In the genomic region with DNA sequence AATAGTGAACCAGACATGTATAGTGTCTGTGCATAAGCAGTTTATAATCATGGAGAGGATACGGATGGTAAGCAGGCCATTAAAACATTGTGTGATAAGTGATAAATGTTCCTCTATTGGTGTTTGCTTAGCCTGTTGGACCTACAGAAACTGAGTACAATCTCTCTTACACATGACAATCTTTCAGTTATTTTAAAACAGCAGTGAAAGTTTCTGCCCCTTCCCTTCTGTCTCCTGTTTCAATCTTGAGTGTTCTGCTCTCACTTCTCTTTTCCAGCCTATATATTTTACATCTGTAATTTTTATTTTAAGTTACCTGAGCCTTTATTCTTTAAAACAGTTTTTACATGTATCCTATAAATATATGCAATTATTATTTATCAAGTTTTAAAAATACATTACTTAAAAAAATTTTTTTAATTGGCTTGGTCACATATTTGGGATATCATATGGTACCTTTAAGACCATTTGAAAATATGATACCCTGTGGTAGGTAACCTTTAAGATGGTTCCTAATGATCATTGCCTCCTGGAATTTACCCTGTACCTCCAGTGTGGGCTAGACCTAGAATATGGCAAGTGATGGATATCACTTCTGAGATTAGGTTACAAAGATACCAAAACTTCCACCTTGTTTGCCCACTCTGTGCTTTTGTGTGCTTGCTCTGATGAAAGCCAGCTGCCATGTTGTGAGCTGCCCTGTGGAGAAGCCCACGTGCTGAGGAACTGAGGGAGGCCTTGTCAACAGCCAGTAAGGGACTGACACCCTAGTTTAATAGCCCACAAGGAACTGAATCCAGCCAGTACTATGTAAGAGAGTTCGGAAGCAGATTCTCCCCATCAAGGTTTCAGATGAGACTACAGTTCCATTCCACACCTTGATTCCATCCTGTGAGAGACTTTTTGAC, we compare ENCODE assay signal across 15 cellular contexts.
DNase-seq lines count a peak whose midpoint lies in the region; ATAC-seq lines count a peak whose summit lies in the region.
"Had no signal": no experiment of that assay in that cellular context is flagged by ENCODE, and none has a peak within 500 bp of the region (broad histone marks: within the 10 kb centered on the region; RNA-seq: fewer than 3 reads in every experiment).

No MANE protein-coding gene starts in this region.

- peaks cover 0 to 7% of the 10 kb centered on the region in 2 donors for H3K36me3 Mint-ChIP-seq in naive B cell

- peaks cover 10 to 35% (median 33%) of the 10 kb centered on the region in 3 donors for H3K4me1 Mint-ChIP-seq in naive B cell
- H3K4me1 Mint-ChIP-seq: activated naive CD4-positive, alpha-beta T cell treated with anti-CD3 and anti-CD28 coated beads, Interleukin-2, amount 10 ng/mL, durations not matched to agents 7 days and 5 days had no signal

- peak; percentile 29 to 67 for DNase-seq in NOMO-1 (lab: John Stamatoyannopoulos, UW; ENCODE audit: unreplicated experiment in 2 of 2)
- no peak for DNase-seq in NOMO-1 treated with dmso at 0.1 percent for 144 hours (lab: John Stamatoyannopoulos, UW; ENCODE audit: unreplicated experiment)
- DNase-seq in naive B cell = no peak
- no peak for DNase-seq in COLO829 (ENCODE audit: low spot score)
- no peak for DNase-seq in NCI-H524 treated with DMSO at 0.1 percent for 48 hours (lab: John Stamatoyannopoulos, UW)
- DNase-seq in NCI-H1694 (lab: John Stamatoyannopoulos, UW) = no peak
- DNase-seq: activated CD4-positive, alpha-beta T cell treated with anti-CD3 and anti-CD28 coated beads, Interleukin-2, amount 10 ng/mL, durations not matched to agents 7 days and 5 days; activated naive CD4-positive, alpha-beta T cell treated with anti-CD3 and anti-CD28 coated beads, Interleukin-2, amount 10 ng/mL, durations not matched to agents 7 days and 5 days; foreskin fibroblast; IMR-90; left cardiac atrium; NCI-H2227 treated with DMSO at 0.1 percent for 48 hours; stimulated activated CD4-positive, alpha-beta T cell treated with anti-CD3 and anti-CD28 coated beads, Interleukin-1b, Interleukin-23, amount 100 ng/mL, for 48 hours had no signal

- H3K27me3 Mint-ChIP-seq in naive B cell = no peaks in the 10 kb centered on the region
- H3K27me3 Mint-ChIP-seq: activated CD4-positive, alpha-beta T cell treated with anti-CD3 and anti-CD28 coated beads, Interleukin-2, amount 10 ng/mL, durations not matched to agents 7 days and 5 days; activated naive CD4-positive, alpha-beta T cell treated with anti-CD3 and anti-CD28 coated beads, Interleukin-2, amount 10 ng/mL, durations not matched to agents 7 days and 5 days had no signal

- H3K4me3 Mint-ChIP-seq in naive B cell = peak overlapping the region in 1 of 8 donors; percentile 3
- H3K4me3 Mint-ChIP-seq: activated CD4-positive, alpha-beta T cell treated with anti-CD3 and anti-CD28 coated beads, Interleukin-2, amount 10 ng/mL, durations not matched to agents 7 days and 5 days; activated naive CD4-positive, alpha-beta T cell treated with anti-CD3 and anti-CD28 coated beads, Interleukin-2, amount 10 ng/mL, durations not matched to agents 7 days and 5 days had no signal

- no peaks in the 10 kb centered on the region for H3K9me3 Mint-ChIP-seq in naive B cell
- H3K9me3 Mint-ChIP-seq: activated naive CD4-positive, alpha-beta T cell treated with anti-CD3 and anti-CD28 coated beads, Interleukin-2, amount 10 ng/mL, durations not matched to agents 7 days and 5 days had no signal

- ATAC-seq in GM21717 (IDR thresholded peaks at IDR 0.05; ENCODE audit: unreplicated experiment) (peak; percentile 87), HG03342 (IDR thresholded peaks at IDR 0.05; ENCODE audit: unreplicated experiment) (peak; percentile 78), naive B cell (ENCODE audit: low read depth in 2 of 2) (peak; percentile 54 to 69)
- ATAC-seq: left cardiac atrium had no signal

- peak overlapping the region; percentile 34 to 88 (median 56) for H3K27ac Mint-ChIP-seq in naive B cell
- H3K27ac Mint-ChIP-seq: activated CD4-positive, alpha-beta T cell treated with anti-CD3 and anti-CD28 coated beads, Interleukin-2, amount 10 ng/mL, durations not matched to agents 7 days and 5 days; activated naive CD4-positive, alpha-beta T cell treated with anti-CD3 and anti-CD28 coated beads, Interleukin-2, amount 10 ng/mL, durations not matched to agents 7 days and 5 days had no signal

Comparison
In these comparisons a context has a peak if more than half of its experiments do, and no peak if none do; other contexts are left out.
1. DNase-seq: peak in NOMO-1 (2 of 2); none in NOMO-1 treated with dmso at 0.1 percent for 144 hours (single experiment), naive B cell (single experiment), COLO829 (single experiment), NCI-H524 treated with DMSO at 0.1 percent for 48 hours (single experiment) and NCI-H1694 (single experiment).
2. Peak in every context shown above with its lines, with median percentiles within 50 percentile points of each other: ATAC-seq.